Comparison of ENCODE assay signal across 7 cellular contexts in the genomic region with DNA sequence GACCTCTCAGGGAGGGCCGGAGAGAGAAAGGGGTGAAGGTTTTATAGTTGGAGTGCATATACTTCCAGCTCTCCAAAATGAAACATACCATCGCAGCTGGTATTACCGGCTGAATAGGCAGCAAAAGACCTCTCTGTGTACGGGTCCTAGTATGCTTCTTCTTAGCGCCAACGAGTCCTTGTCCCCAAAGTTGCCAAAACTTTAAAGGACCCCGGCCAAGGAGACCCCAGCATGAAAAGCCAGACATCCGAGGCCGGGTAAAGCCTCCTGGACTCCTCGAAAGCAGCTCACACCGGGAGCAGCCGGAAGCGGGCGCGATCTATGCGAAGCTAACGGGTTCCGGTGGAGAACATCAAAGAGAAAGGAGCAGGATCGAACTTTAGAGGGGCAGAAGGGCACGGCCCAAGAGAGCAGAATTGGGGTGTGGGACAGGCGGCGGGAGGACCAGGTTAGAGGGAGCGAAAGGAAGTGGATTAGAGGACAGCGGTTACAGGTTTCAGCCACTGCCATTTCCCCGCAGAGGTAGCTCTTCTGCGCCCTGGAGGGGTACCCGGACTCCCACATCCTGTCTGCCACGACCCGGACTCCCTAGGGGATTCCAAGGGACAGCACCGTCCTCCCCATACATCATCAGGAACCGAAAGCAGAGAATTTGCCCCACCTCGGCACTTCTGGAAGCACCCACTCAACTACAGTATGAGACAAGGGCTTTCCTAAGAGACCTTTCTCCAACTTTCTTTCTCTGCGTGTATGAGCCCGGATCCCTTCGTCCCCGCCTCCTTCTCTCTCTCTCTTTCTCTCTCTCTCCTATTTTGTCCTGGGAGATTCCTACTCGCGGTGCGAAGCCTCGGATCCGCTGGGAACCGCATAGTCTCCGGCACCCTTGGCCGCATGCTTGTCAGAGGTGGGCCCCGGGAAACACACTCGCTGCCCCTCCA. TPM values are rescaled to one million over a fixed set of nuclear protein-coding genes. Genes with fewer than 3 reads are reported as not detected.
DNase-seq lines count a peak whose midpoint lies in the region; ATAC-seq lines count a peak whose summit lies in the region.

No MANE protein-coding gene starts in this region.

- H3K4me3 ChIP-seq in iPS-18a (ENCODE audit: low read length) = peak overlapping the region; percentile 72

- H3K4me3 Mint-ChIP-seq in activated T-helper 2 cell treated with anti-CD3 and anti-CD28 coated beads, Interferon-gamma antibody, Interleukin-2, Interleukin-4, amounts not matched to agents 10 μg/mL and 5 μg/mL and 100 μg/mL, durations not matched to agents 14 hours and 24 hours and 36 hours (ENCODE audit: low read depth) = peak overlapping the region; percentile 46
- peak overlapping the region; percentile 55 to 73 for H3K4me3 Mint-ChIP-seq in stimulated activated naive B cell treated with anti-CD40 and anti-IgM and Interleukin-4, amounts not matched to agents 10 μg/mL and 1 μg/mL and 100 μg/mL, for 72 hours

- no peaks in the 10 kb centered on the region for H3K4me1 Mint-ChIP-seq in activated T-helper 2 cell treated with anti-CD3 and anti-CD28 coated beads, Interferon-gamma antibody, Interleukin-2, Interleukin-4, amounts not matched to agents 10 μg/mL and 5 μg/mL and 100 μg/mL, durations not matched to agents 14 hours and 24 hours and 36 hours (ENCODE audit: low read depth)
- H3K4me1 Mint-ChIP-seq in stimulated activated naive B cell treated with anti-CD40 and anti-IgM and Interleukin-4, amounts not matched to agents 10 μg/mL and 1 μg/mL and 100 μg/mL, for 72 hours = peaks cover 12 to 33% of the 10 kb centered on the region in 2 donors

- intact Hi-C loops in activated T-helper 2 cell treated with anti-CD3 and anti-CD28 coated beads, Interferon-gamma antibody, Interleukin-2, Interleukin-4, amounts not matched to agents 10 μg/mL and 5 μg/mL and 100 μg/mL, durations not matched to agents 14 hours and 24 hours and 36 hours (cut with micrococcal nuclease) = loop anchor here (10.0 kb wide), 1 partner anchor 380 kb away; no protein-coding TSS in a partner anchor

- peak; percentile 8 for DNase-seq in activated T-helper 2 cell treated with anti-CD3 and anti-CD28 coated beads, Interferon-gamma antibody, Interleukin-2, Interleukin-4, amounts not matched to agents 10 μg/mL and 5 μg/mL and 100 μg/mL, durations not matched to agents 14 hours and 24 hours and 36 hours (ENCODE audit: low spot score)
- DNase-seq in stimulated activated naive B cell treated with anti-CD40 and anti-IgM and Interleukin-4, amounts not matched to agents 10 μg/mL and 1 μg/mL and 100 μg/mL, for 72 hours = peak; percentile 65
- DNase-seq in anterior cingulate cortex (lab: John Stamatoyannopoulos, UW) = no peak
- DNase-seq in activated CD4-positive, CD25-positive, alpha-beta regulatory T cell treated with anti-CD3 and anti-CD28 coated beads, Interleukin-2, amount 50 U/mL, for 72 hours = no peak

- H3K27ac ChIP-seq in iPS-18a (ENCODE audit: low read length) = no peak overlapping the region

- H3K4me1 ChIP-seq in iPS-18a (ENCODE audit: control insufficient read depth, low read depth, low read length) = peaks cover 13% of the 10 kb centered on the region

- no peaks in the 10 kb centered on the region for H3K9me3 Mint-ChIP-seq in activated T-helper 2 cell treated with anti-CD3 and anti-CD28 coated beads, Interferon-gamma antibody, Interleukin-2, Interleukin-4, amounts not matched to agents 10 μg/mL and 5 μg/mL and 100 μg/mL, durations not matched to agents 14 hours and 24 hours and 36 hours
- H3K9me3 Mint-ChIP-seq in stimulated activated naive B cell treated with anti-CD40 and anti-IgM and Interleukin-4, amounts not matched to agents 10 μg/mL and 1 μg/mL and 100 μg/mL, for 72 hours = no peaks in the 10 kb centered on the region

- H3K36me3 ChIP-seq in iPS-18a (ENCODE audit: control insufficient read depth, low read depth, low read length) = no peaks in the 10 kb centered on the region

- H3K9ac ChIP-seq in iPS-18a (ENCODE audit: low read length) = no peak overlapping the region

- peaks cover 94% of the 10 kb centered on the region for H3K27me3 ChIP-seq in iPS-18a (ENCODE audit: control insufficient read depth, insufficient read depth, low read length)

- peak; percentile 85 for ATAC-seq in GM18907 (IDR thresholded peaks at IDR 0.05; ENCODE audit: unreplicated experiment)
- peak; percentile 57 for ATAC-seq in HG03039 (IDR thresholded peaks at IDR 0.05; ENCODE audit: unreplicated experiment)
- peak; percentile 87 to 88 for ATAC-seq in stimulated activated naive B cell treated with anti-CD40 and anti-IgM and Interleukin-4, amounts not matched to agents 10 μg/mL and 1 μg/mL and 100 μg/mL, for 72 hours (replicated peaks)

- no peaks in the 10 kb centered on the region for H3K36me3 Mint-ChIP-seq in activated T-helper 2 cell treated with anti-CD3 and anti-CD28 coated beads, Interferon-gamma antibody, Interleukin-2, Interleukin-4, amounts not matched to agents 10 μg/mL and 5 μg/mL and 100 μg/mL, durations not matched to agents 14 hours and 24 hours and 36 hours (ENCODE audit: low read depth)
- no peaks in the 10 kb centered on the region for H3K36me3 Mint-ChIP-seq in stimulated activated naive B cell treated with anti-CD40 and anti-IgM and Interleukin-4, amounts not matched to agents 10 μg/mL and 1 μg/mL and 100 μg/mL, for 72 hours

- H3K27ac Mint-ChIP-seq in activated T-helper 2 cell treated with anti-CD3 and anti-CD28 coated beads, Interferon-gamma antibody, Interleukin-2, Interleukin-4, amounts not matched to agents 10 μg/mL and 5 μg/mL and 100 μg/mL, durations not matched to agents 14 hours and 24 hours and 36 hours = no peak overlapping the region
- no peak overlapping the region for H3K27ac Mint-ChIP-seq in stimulated activated naive B cell treated with anti-CD40 and anti-IgM and Interleukin-4, amounts not matched to agents 10 μg/mL and 1 μg/mL and 100 μg/mL, for 72 hours

- peaks cover 90% of the 10 kb centered on the region for H3K27me3 Mint-ChIP-seq in activated T-helper 2 cell treated with anti-CD3 and anti-CD28 coated beads, Interferon-gamma antibody, Interleukin-2, Interleukin-4, amounts not matched to agents 10 μg/mL and 5 μg/mL and 100 μg/mL, durations not matched to agents 14 hours and 24 hours and 36 hours (ENCODE audit: low read depth)
- peaks cover 53 to 76% of the 10 kb centered on the region in 2 donors for H3K27me3 Mint-ChIP-seq in stimulated activated naive B cell treated with anti-CD40 and anti-IgM and Interleukin-4, amounts not matched to agents 10 μg/mL and 1 μg/mL and 100 μg/mL, for 72 hours

- no peaks in the 10 kb centered on the region for H3K9me3 ChIP-seq in iPS-18a (ENCODE audit: control insufficient read depth, low read depth, low read length)

RNA-seq across cellular contexts. Expression of gene VGLL2, which starts 0.6 kb away (rescaled TPM):
- total RNA-seq in activated T-helper 2 cell treated with anti-CD3 and anti-CD28 coated beads, Interferon-gamma antibody, Interleukin-2, Interleukin-4, amounts not matched to agents 10 μg/mL and 5 μg/mL and 100 μg/mL, durations not matched to agents 14 hours and 24 hours and 36 hours = not detected in 2 replicates

Comparison
In these comparisons a context has a peak if more than half of its experiments do, and no peak if none do; other contexts are left out.
1. DNase-seq: peak in activated T-helper 2 cell treated with anti-CD3 and anti-CD28 coated beads, Interferon-gamma antibody, Interleukin-2, Interleukin-4, amounts not matched to agents 10 μg/mL and 5 μg/mL and 100 μg/mL, durations not matched to agents 14 hours and 24 hours and 36 hours (single experiment) and stimulated activated naive B cell treated with anti-CD40 and anti-IgM and Interleukin-4, amounts not matched to agents 10 μg/mL and 1 μg/mL and 100 μg/mL, for 72 hours (single experiment); none in anterior cingulate cortex (0 of 58) and activated CD4-positive, CD25-positive, alpha-beta regulatory T cell treated with anti-CD3 and anti-CD28 coated beads, Interleukin-2, amount 50 U/mL, for 72 hours (single experiment).
2. Peak in every context shown above with its lines, with median percentiles within 50 percentile points of each other: ATAC-seq.